In genomic region chr10:86654411-86655172, GRCh38 we compare ENCODE assay signal across 20 cellular contexts. TPM values are rescaled to one million over a fixed set of nuclear protein-coding genes. Genes with fewer than 3 reads are reported as not detected.
DNase-seq lines count a peak whose midpoint lies in the region; ATAC-seq and TF ChIP-seq lines count a peak whose summit lies in the region.
"Had no signal": no experiment of that assay in that cellular context is flagged by ENCODE, and none has a peak within 500 bp of the region (broad histone marks: within the 10 kb centered on the region; RNA-seq: fewer than 3 reads in every experiment).

Gene OPN4 (plus strand): TSS chr10:86654547. CDS start chr10:86654784, 237 bp downstream.

- no peak within 1 kb of the TSS for H3K27ac Mint-ChIP-seq in activated CD4-positive, alpha-beta memory T cell treated with anti-CD3 and anti-CD28 coated beads for 36 hours
- H3K27ac Mint-ChIP-seq: activated CD8-positive, alpha-beta T cell treated with anti-CD3 and anti-CD28 coated beads, Interleukin-2, amount 10 ng/mL, durations not matched to agents 7 days and 5 days; activated naive CD4-positive, alpha-beta T cell treated with anti-CD3 and anti-CD28 coated beads, Interleukin-2, amount 10 ng/mL, durations not matched to agents 7 days and 5 days; T-helper 1 cell treated with Interleukin-12 subunit alpha and Interleukin-12 subunit beta and Interleukin-4 antibody, amounts not matched to agents 30 μg/mL and 1 μg/mL, for 36 hours had no signal

- H3K9me2 ChIP-seq in SK-N-SH = no peaks in the 10 kb centered on the region

- H3K36me3 ChIP-seq in SK-N-SH (replicated peaks in 1 of 2; ENCODE audit: control insufficient read depth in 1 of 2, insufficient read depth in 2 of 2, low read length in 1 of 2) = no peaks in the 10 kb centered on the region
- H3K36me3 ChIP-seq: colonic mucosa had no signal

- H3K27me3 ChIP-seq in SK-N-SH (ENCODE audit: insufficient read depth) = no peaks in the 10 kb centered on the region
- H3K27me3 ChIP-seq: colonic mucosa had no signal

- peaks cover 2 to 4% of the 10 kb centered on the region in 2 experiments; a peak in 2 of 4 replicates for H3K4me1 ChIP-seq in SK-N-SH (ENCODE audit: control insufficient read depth in 1 of 2, insufficient read depth in 2 of 2, low read depth in 1 of 2, low read length in 1 of 2)

- no peaks in the 10 kb centered on the region for H3K27me3 Mint-ChIP-seq in activated CD4-positive, alpha-beta memory T cell treated with anti-CD3 and anti-CD28 coated beads for 36 hours

- no peak for ATAC-seq in left ventricle myocardium superior
- no peak for ATAC-seq in left cardiac atrium
- no peak for ATAC-seq in HG03565 (IDR thresholded peaks at IDR 0.05; ENCODE audit: unreplicated experiment)
- ATAC-seq in HG02938 (IDR thresholded peaks at IDR 0.05; ENCODE audit: unreplicated experiment) = no peak
- ATAC-seq: activated CD8-positive, alpha-beta T cell treated with anti-CD3 and anti-CD28 coated beads, Interleukin-2, amount 10 ng/mL, durations not matched to agents 7 days and 5 days; stimulated activated naive CD8-positive, alpha-beta T cell treated with anti-CD3 and anti-CD28 coated beads, Interleukin-15, Interleukin-2, amounts not matched to agents 100 U/mL and 50 U/mL, for 24 hours had no signal

- WGBS in SK-N-SH (ENCODE audit: low lambda C conversion rate) = 79% methylated on average over 13 of the region's 17 CpGs

- H3K9me3 Mint-ChIP-seq in activated CD4-positive, alpha-beta memory T cell treated with anti-CD3 and anti-CD28 coated beads for 36 hours = no peaks in the 10 kb centered on the region
- H3K9me3 Mint-ChIP-seq: activated naive CD4-positive, alpha-beta T cell treated with anti-CD3 and anti-CD28 coated beads, Interleukin-2, amount 10 ng/mL, durations not matched to agents 7 days and 5 days; T-helper 1 cell treated with Interleukin-12 subunit alpha and Interleukin-12 subunit beta and Interleukin-4 antibody, amounts not matched to agents 30 μg/mL and 1 μg/mL, for 36 hours had no signal

- no peaks in the 10 kb centered on the region for H3F3A ChIP-seq in SK-N-SH (replicated peaks; ENCODE audit: insufficient read depth)

- H3K36me3 Mint-ChIP-seq in activated CD4-positive, alpha-beta memory T cell treated with anti-CD3 and anti-CD28 coated beads for 36 hours = no peaks in the 10 kb centered on the region
- H3K36me3 Mint-ChIP-seq: activated naive CD4-positive, alpha-beta T cell treated with anti-CD3 and anti-CD28 coated beads, Interleukin-2, amount 10 ng/mL, durations not matched to agents 7 days and 5 days had no signal

- no peaks in the 10 kb centered on the region for H3K9me3 ChIP-seq in SK-N-SH
- H3K9me3 ChIP-seq: colonic mucosa had no signal

- TF ChIP-seq CTCF in SK-N-SH (IDR thresholded peaks at IDR 0.05) = no peak

- no peak within 1 kb of the TSS for H3K27ac ChIP-seq in SK-N-SH (ENCODE audit: low read depth in 2 of 2, low read length in 1 of 2)
- H3K27ac ChIP-seq: colonic mucosa had no signal

- H3K4me3 ChIP-seq in SK-N-SH (ENCODE audit: low read depth in 2 of 2, low read length in 1 of 2) = no peak within 1 kb of the TSS
- H3K4me3 ChIP-seq: colonic mucosa had no signal

- H3K4me3 Mint-ChIP-seq in activated CD4-positive, alpha-beta memory T cell treated with anti-CD3 and anti-CD28 coated beads for 36 hours = no peak within 1 kb of the TSS
- H3K4me3 Mint-ChIP-seq: activated CD8-positive, alpha-beta T cell treated with anti-CD3 and anti-CD28 coated beads, Interleukin-2, amount 10 ng/mL, durations not matched to agents 7 days and 5 days; activated naive CD4-positive, alpha-beta T cell treated with anti-CD3 and anti-CD28 coated beads, Interleukin-2, amount 10 ng/mL, durations not matched to agents 7 days and 5 days; T-helper 1 cell treated with Interleukin-12 subunit alpha and Interleukin-12 subunit beta and Interleukin-4 antibody, amounts not matched to agents 30 μg/mL and 1 μg/mL, for 36 hours had no signal

- H3K4me2 ChIP-seq in SK-N-SH = no peak within 1 kb of the TSS

- TF ChIP-seq RAD21 in SK-N-SH (IDR thresholded peaks at IDR 0.05; ENCODE audit: low read length) = no peak

- TF ChIP-seq EP300 in SK-N-SH (IDR thresholded peaks at IDR 0.05; ENCODE audit: borderline replicate concordance in 1 of 2, low read depth in 1 of 2, low read length in 1 of 2) = no peak

- no peaks in the 10 kb centered on the region for H3K4me1 Mint-ChIP-seq in activated CD4-positive, alpha-beta memory T cell treated with anti-CD3 and anti-CD28 coated beads for 36 hours (ENCODE audit: low read depth)
- H3K4me1 Mint-ChIP-seq: activated naive CD4-positive, alpha-beta T cell treated with anti-CD3 and anti-CD28 coated beads, Interleukin-2, amount 10 ng/mL, durations not matched to agents 7 days and 5 days had no signal

- no peak within 1 kb of the TSS for H3K9ac ChIP-seq in SK-N-SH

- POLR2A ChIA-PET in SK-N-SH (lab: Yijun Ruan, JAX) = no interaction called here
- POLR2A ChIA-PET in activated CD4-positive, alpha-beta memory T cell treated with anti-CD3 and anti-CD28 coated beads for 36 hours (lab: Charles Lee) = no interaction called here

- peak; percentile 26 for DNase-seq in left ventricle myocardium superior
- DNase-seq in left cardiac atrium = no peak
- peak; percentile 26 for DNase-seq in SK-N-SH
- DNase-seq in kidney tubule cell (ENCODE audit: low spot score) = peak; percentile 2
- DNase-seq in activated CD4-positive, alpha-beta memory T cell treated with anti-CD3 and anti-CD28 coated beads for 36 hours = no peak
- DNase-seq in KG1 (lab: John Stamatoyannopoulos, UW) = no peak
- DNase-seq: activated CD8-positive, alpha-beta T cell treated with anti-CD3 and anti-CD28 coated beads, Interleukin-2, amount 10 ng/mL, durations not matched to agents 7 days and 5 days; activated naive CD4-positive, alpha-beta T cell treated with anti-CD3 and anti-CD28 coated beads, Interleukin-2, amount 10 ng/mL, durations not matched to agents 7 days and 5 days; colonic mucosa; DMS79; NCI-H2081; stimulated activated CD4-positive, alpha-beta T cell treated with anti-CD3 and anti-CD28 coated beads, Interleukin-4, amount 100 ng/mL, for 24 hours; stimulated activated naive CD8-positive, alpha-beta T cell treated with anti-CD3 and anti-CD28 coated beads, Interleukin-15, Interleukin-2, amounts not matched to agents 100 U/mL and 50 U/mL, for 24 hours had no signal

- CTCF ChIA-PET in SK-N-SH (lab: Yijun Ruan, JAX) = interaction anchor here (0.8 to 1.6 kb wide), 3 partner anchors 9 to 18 kb away, joined by 3 to 5 read pairs (median 3); no protein-coding TSS in a partner anchor
- CTCF ChIA-PET in activated CD4-positive, alpha-beta memory T cell treated with anti-CD3 and anti-CD28 coated beads for 36 hours (lab: Charles Lee) = no interaction called here

- H4K20me1 ChIP-seq in SK-N-SH (ENCODE audit: insufficient read depth) = no peaks in the 10 kb centered on the region

- no peaks in the 10 kb centered on the region for H3K79me2 ChIP-seq in SK-N-SH (ENCODE audit: insufficient read depth)

- intact Hi-C loops in left ventricle myocardium superior (cut with micrococcal nuclease) (no loop called here), left cardiac atrium (cut with DNase I) (no loop called here)
- intact Hi-C loops in activated CD4-positive, alpha-beta memory T cell treated with anti-CD3 and anti-CD28 coated beads for 36 hours (cut with micrococcal nuclease) = no loop called here

- no peak within 1 kb of the TSS for H2AFZ ChIP-seq in SK-N-SH (ENCODE audit: low read depth)

TF ChIP-seq in SK-N-SH, 30 proteins besides CTCF, POLR2A, EP300 and RAD21:
- TF ChIP-seq NRF1 (IDR thresholded peaks at IDR 0.05; ENCODE audit: low read depth, low read length) (no peak), ZBTB33 (IDR thresholded peaks at IDR 0.05; ENCODE audit: borderline replicate concordance, low read depth) (peak; percentile 29; the same call in 1 of the 2 replicates), USF2 (IDR thresholded peaks at IDR 0.05; ENCODE audit: borderline replicate concordance, low read depth, low read length) (no peak)

RNA-seq across cellular contexts. Expression of gene OPN4, which starts in this region (rescaled TPM):
- 0.25 TPM for total RNA-seq in left ventricle myocardium superior
- under 1 TPM; 0.12 to 0.18 TPM for total RNA-seq in left cardiac atrium
- 0.03 TPM in 1 of 2 replicates, not detected in the other for polyA plus RNA-seq in SK-N-SH (2012; rRNA removed)
- not detected in 2 replicates for polyA plus RNA-seq in SK-N-SH (2012; cell fraction: cytosol; rRNA removed)
- polyA plus RNA-seq in SK-N-SH (2012; cell fraction: nucleus; rRNA removed) = not detected in 2 replicates
- total RNA-seq in activated CD4-positive, alpha-beta memory T cell treated with anti-CD3 and anti-CD28 coated beads for 36 hours = not detected
- total RNA-seq: activated CD8-positive, alpha-beta T cell treated with anti-CD3 and anti-CD28 coated beads, Interleukin-2, amount 10 ng/mL, durations not matched to agents 7 days and 5 days; colonic mucosa; fibroblast of lung; mucosa of gallbladder; OCI-LY7; pulmonary artery endothelial cell had no signal
- polyA plus RNA-seq: fibroblast of lung had no signal

Comparison
In these comparisons a context has a peak if more than half of its experiments do, and no peak if none do; other contexts are left out.
1. Peak in DNase-seq in left ventricle myocardium superior; RNA of the gene not detected or under 1 TPM.
2. Peak in DNase-seq in SK-N-SH; RNA of the gene not detected or under 1 TPM.